Comparison of ENCODE assay signal across 8 cellular contexts in genomic region chr6:90586675-90587638, GRCh38.
DNase-seq lines count a peak whose midpoint lies in the region; ATAC-seq and TF ChIP-seq lines count a peak whose summit lies in the region.

Gene MAP3K7 (minus strand): TSS chr6:90587072. CDS start chr6:90586883, 189 bp downstream.

- TF ChIP-seq CTCF in AG09319 (IDR thresholded peaks at IDR 0.05; ENCODE audit: low read depth, low read length), result no peak

- DNase-seq in AG09319 (ENCODE audit: extremely low read depth, low read depth) (peak; percentile 93), NCI-H446 treated with DMSO at 0.1 percent for 48 hours (lab: John Stamatoyannopoulos, UW) (peak; percentile 96), cerebellar cortex (ENCODE audit: low spot score) (peak; percentile 97), islet precursor cell (peak; percentile 96)
- DNase-seq in stimulated activated CD4-positive, alpha-beta T cell treated with anti-CD3 and anti-CD28 coated beads, Interleukin-12 subunit alpha, Interleukin-12 subunit beta, amount 100 ng/mL, for 48 hours (ENCODE audit: low read depth in 2 of 3, low spot score in 1 of 3), result peak; percentile 87 to 98 (median 91)

- ATAC-seq in GM19035 (IDR thresholded peaks at IDR 0.05; ENCODE audit: unreplicated experiment) (peak; percentile 89), HG03354 (IDR thresholded peaks at IDR 0.05; ENCODE audit: poor library complexity, severe bottlenecking, unreplicated experiment) (peak; percentile 90)
- ATAC-seq in activated CD4-positive, CD25-positive, alpha-beta regulatory T cell treated with anti-CD3 and anti-CD28 coated beads, Interleukin-2, amount 50 U/mL, for 24 hours, result peak; percentile 91 to 93

Comparison
In these comparisons a context has a peak if more than half of its experiments do, and no peak if none do; other contexts are left out.
1. Peak in every context shown above with its lines: DNase-seq and ATAC-seq.